ENCODE assay signal across 1 cellular context in the genomic region with DNA sequence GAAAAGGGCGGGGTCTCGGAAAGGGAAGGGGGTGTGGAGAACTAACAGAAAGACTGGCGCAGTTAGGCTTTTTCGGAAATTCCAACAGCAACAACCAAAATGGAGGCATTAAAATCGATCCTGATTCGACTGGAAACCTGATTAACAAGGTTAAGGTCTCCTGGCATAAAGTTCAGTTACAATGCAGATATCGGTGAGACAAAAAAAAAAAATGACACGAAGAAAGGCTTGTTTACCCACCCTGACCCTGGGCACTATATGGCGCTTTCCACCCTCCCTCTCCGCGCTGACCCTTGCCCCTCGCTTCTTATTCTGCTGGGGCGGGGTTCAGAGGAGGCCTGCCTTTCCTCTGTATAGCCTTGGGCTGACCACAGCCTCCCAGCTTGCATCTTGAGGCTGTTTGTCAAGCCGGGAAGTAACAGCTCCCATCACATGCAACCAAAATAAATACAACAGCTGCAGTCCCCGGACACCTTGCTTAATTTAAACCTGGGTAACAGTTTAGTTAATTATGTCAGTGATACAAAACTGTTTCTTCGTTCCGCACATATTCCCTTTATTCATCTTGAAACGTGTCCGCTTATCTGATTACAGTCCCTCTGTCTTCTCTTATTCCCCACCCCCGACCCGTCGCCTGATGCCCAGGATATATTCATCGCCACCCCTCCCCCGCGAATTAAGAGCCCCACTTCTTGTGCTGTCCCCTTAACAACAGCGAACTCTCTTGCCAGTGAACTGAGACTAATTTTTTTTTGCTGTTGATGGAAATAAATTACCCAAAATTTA.
TF ChIP-seq lines count a peak whose summit lies in the region.

No MANE protein-coding gene starts in this region.

TF ChIP-seq in K562, 482 proteins besides CTCF, POLR2A, EP300 and RAD21 (continued from another document and continues in another):
- TF ChIP-seq, protein P1, sequence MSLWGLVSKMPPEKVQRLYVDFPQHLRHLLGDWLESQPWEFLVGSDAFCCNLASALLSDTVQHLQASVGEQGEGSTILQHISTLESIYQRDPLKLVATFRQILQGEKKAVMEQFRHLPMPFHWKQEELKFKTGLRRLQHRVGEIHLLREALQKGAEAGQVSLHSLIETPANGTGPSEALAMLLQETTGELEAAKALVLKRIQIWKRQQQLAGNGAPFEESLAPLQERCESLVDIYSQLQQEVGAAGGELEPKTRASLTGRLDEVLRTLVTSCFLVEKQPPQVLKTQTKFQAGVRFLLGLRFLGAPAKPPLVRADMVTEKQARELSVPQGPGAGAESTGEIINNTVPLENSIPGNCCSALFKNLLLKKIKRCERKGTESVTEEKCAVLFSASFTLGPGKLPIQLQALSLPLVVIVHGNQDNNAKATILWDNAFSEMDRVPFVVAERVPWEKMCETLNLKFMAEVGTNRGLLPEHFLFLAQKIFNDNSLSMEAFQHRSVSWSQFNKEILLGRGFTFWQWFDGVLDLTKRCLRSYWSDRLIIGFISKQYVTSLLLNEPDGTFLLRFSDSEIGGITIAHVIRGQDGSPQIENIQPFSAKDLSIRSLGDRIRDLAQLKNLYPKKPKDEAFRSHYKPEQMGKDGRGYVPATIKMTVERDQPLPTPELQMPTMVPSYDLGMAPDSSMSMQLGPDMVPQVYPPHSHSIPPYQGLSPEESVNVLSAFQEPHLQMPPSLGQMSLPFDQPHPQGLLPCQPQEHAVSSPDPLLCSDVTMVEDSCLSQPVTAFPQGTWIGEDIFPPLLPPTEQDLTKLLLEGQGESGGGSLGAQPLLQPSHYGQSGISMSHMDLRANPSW (CRISPR knock-in tag; IDR thresholded peaks at IDR 0.05), result peak; percentile 47; the same call in 1 of the 2 replicates
- TF ChIP-seq RNF219 (CRISPR knock-in tag; IDR thresholded peaks at IDR 0.05) (no peak), HEY1 (CRISPR knock-in tag; IDR thresholded peaks at IDR 0.05; ENCODE audit: borderline replicate concordance) (no peak), NR1H2 (CRISPR knock-in tag; IDR thresholded peaks at IDR 0.05) (no peak), RB1 (IDR thresholded peaks at IDR 0.05; ENCODE audit: low read depth) (0 out of 2 replicates have a peak, but pooled peaks have one; percentile 10), ZFPM2 (CRISPR knock-in tag; IDR thresholded peaks at IDR 0.05) (no peak), ZNF175 (CRISPR knock-in tag; IDR thresholded peaks at IDR 0.05; ENCODE audit: low read depth) (peak; percentile 86), HNRNPUL1 (IDR thresholded peaks at IDR 0.05; ENCODE audit: low read length) (no peak), KDM5B (IDR thresholded peaks at IDR 0.05; ENCODE audit: insufficient replicate concordance, low read depth, low read length) (peak; percentile 85), GTF2E2 (tag; IDR thresholded peaks at IDR 0.05) (no peak), BMI1 (IDR thresholded peaks at IDR 0.05; ENCODE audit: low read length) (no peak), TOE1 (IDR thresholded peaks at IDR 0.05; ENCODE audit: borderline replicate concordance) (peak; percentile 64; the same call in 1 of the 2 replicates), TOE1 (CRISPR knock-in tag; IDR thresholded peaks at IDR 0.05; ENCODE audit: borderline replicate concordance, low read depth) (no peak), CGGBP1 (CRISPR knock-in tag; IDR thresholded peaks at IDR 0.05) (no peak), SNAPC5 (CRISPR knock-in tag; IDR thresholded peaks at IDR 0.05) (no peak), FOXJ3 (CRISPR knock-in tag; IDR thresholded peaks at IDR 0.05) (no peak), L3MBTL2 (IDR thresholded peaks at IDR 0.05) (peak; percentile 36; the same call in 1 of the 2 replicates), TCF7 (IDR thresholded peaks at IDR 0.05; ENCODE audit: borderline replicate concordance) (no peak), TBL1XR1 (IDR thresholded peaks at IDR 0.05; ENCODE audit: low read length in 2 of 2) (no peak; a peak in 1 of 4 replicates), ELK3 (CRISPR knock-in tag; IDR thresholded peaks at IDR 0.05) (no peak), DNMT1 (IDR thresholded peaks at IDR 0.05) (no peak; the same call in 1 of the 2 replicates), SIX5 (IDR thresholded peaks at IDR 0.05; ENCODE audit: borderline replicate concordance in 1 of 2, insufficient read depth in 1 of 2, low read depth in 1 of 2, low read length in 2 of 2) (no peak), TSHZ1 (CRISPR knock-in tag; IDR thresholded peaks at IDR 0.05) (no peak), RBM34 (IDR thresholded peaks at IDR 0.05; ENCODE audit: borderline replicate concordance, insufficient read depth, low read length) (no peak), POLR2G (IDR thresholded peaks at IDR 0.05; ENCODE audit: low read depth, low read length) (peak; percentile 32; the same call in 1 of the 2 replicates), TFAP4 (CRISPR knock-in tag; IDR thresholded peaks at IDR 0.05; ENCODE audit: borderline replicate concordance) (no peak), ZNF41 (CRISPR knock-in tag; conservative IDR thresholded peaks at IDR 0.05) (no peak), NCOA1 (IDR thresholded peaks at IDR 0.05; ENCODE audit: low read depth) (peak; percentile 51; the same call in 1 of the 2 replicates), TAL1 (IDR thresholded peaks at IDR 0.05) (no peak), MYNN (IDR thresholded peaks at IDR 0.05) (peak; percentile 90), MYNN (CRISPR knock-in tag; IDR thresholded peaks at IDR 0.05) (no peak), NFIC (IDR thresholded peaks at IDR 0.05) (no peak), ZNF232 (CRISPR knock-in tag; IDR thresholded peaks at IDR 0.05) (no peak), TAF1 (IDR thresholded peaks at IDR 0.05; ENCODE audit: control insufficient read depth, extremely low read depth, insufficient read depth, low read length, severe bottlenecking) (peak; percentile 13), MEF2A (IDR thresholded peaks at IDR 0.05; ENCODE audit: control insufficient read depth, low read depth, low read length) (no peak), ZNF134 (CRISPR knock-in tag; conservative IDR thresholded peaks at IDR 0.05) (no peak), ZNF282 (CRISPR knock-in tag; IDR thresholded peaks at IDR 0.05) (no peak), CHCHD3 (CRISPR knock-in tag; IDR thresholded peaks at IDR 0.05) (no peak)
- TF ChIP-seq, protein P2, sequence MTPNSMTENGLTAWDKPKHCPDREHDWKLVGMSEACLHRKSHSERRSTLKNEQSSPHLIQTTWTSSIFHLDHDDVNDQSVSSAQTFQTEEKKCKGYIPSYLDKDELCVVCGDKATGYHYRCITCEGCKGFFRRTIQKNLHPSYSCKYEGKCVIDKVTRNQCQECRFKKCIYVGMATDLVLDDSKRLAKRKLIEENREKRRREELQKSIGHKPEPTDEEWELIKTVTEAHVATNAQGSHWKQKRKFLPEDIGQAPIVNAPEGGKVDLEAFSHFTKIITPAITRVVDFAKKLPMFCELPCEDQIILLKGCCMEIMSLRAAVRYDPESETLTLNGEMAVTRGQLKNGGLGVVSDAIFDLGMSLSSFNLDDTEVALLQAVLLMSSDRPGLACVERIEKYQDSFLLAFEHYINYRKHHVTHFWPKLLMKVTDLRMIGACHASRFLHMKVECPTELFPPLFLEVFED (CRISPR knock-in tag; conservative IDR thresholded peaks at IDR 0.05), result peak; percentile 68; the same call in 1 of the 2 replicates
- TF ChIP-seq, protein P3, sequence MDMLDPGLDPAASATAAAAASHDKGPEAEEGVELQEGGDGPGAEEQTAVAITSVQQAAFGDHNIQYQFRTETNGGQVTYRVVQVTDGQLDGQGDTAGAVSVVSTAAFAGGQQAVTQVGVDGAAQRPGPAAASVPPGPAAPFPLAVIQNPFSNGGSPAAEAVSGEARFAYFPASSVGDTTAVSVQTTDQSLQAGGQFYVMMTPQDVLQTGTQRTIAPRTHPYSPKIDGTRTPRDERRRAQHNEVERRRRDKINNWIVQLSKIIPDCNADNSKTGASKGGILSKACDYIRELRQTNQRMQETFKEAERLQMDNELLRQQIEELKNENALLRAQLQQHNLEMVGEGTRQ (CRISPR knock-in tag; IDR thresholded peaks at IDR 0.05), result no peak
- TF ChIP-seq, protein P4, sequence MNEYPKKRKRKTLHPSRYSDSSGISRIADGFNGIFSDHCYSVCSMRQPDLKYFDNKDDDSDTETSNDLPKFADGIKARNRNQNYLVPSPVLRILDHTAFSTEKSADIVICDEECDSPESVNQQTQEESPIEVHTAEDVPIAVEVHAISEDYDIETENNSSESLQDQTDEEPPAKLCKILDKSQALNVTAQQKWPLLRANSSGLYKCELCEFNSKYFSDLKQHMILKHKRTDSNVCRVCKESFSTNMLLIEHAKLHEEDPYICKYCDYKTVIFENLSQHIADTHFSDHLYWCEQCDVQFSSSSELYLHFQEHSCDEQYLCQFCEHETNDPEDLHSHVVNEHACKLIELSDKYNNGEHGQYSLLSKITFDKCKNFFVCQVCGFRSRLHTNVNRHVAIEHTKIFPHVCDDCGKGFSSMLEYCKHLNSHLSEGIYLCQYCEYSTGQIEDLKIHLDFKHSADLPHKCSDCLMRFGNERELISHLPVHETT (CRISPR knock-in tag; conservative IDR thresholded peaks at IDR 0.05 in 1 of 2, IDR thresholded peaks at IDR 0.05 in 1 of 2), result no peak
- TF ChIP-seq, protein P5, sequence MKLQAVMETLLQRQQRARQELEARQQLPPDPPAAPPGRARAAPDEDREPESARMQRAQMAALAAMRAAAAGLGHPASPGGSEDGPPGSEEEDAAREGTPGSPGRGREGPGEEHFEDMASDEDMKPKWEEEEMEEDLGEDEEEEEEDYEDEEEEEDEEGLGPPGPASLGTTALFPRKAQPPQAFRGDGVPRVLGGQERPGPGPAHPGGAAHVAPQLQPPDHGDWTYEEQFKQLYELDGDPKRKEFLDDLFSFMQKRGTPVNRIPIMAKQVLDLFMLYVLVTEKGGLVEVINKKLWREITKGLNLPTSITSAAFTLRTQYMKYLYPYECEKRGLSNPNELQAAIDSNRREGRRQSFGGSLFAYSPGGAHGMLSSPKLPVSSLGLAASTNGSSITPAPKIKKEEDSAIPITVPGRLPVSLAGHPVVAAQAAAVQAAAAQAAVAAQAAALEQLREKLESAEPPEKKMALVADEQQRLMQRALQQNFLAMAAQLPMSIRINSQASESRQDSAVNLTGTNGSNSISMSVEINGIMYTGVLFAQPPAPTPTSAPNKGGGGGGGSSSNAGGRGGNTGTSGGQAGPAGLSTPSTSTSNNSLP (IDR thresholded peaks at IDR 0.05; ENCODE audit: borderline replicate concordance, low read depth, low read length), result 0 out of 2 replicates have a peak, but pooled peaks have one; percentile 35
- TF ChIP-seq, protein P6, sequence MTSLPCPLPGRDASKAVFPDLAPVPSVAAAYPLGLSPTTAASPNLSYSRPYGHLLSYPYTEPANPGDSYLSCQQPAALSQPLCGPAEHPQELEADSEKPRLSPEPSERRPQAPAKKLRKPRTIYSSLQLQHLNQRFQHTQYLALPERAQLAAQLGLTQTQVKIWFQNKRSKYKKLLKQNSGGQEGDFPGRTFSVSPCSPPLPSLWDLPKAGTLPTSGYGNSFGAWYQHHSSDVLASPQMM (CRISPR knock-in tag; IDR thresholded peaks at IDR 0.05), result no peak
